In the genomic region with DNA sequence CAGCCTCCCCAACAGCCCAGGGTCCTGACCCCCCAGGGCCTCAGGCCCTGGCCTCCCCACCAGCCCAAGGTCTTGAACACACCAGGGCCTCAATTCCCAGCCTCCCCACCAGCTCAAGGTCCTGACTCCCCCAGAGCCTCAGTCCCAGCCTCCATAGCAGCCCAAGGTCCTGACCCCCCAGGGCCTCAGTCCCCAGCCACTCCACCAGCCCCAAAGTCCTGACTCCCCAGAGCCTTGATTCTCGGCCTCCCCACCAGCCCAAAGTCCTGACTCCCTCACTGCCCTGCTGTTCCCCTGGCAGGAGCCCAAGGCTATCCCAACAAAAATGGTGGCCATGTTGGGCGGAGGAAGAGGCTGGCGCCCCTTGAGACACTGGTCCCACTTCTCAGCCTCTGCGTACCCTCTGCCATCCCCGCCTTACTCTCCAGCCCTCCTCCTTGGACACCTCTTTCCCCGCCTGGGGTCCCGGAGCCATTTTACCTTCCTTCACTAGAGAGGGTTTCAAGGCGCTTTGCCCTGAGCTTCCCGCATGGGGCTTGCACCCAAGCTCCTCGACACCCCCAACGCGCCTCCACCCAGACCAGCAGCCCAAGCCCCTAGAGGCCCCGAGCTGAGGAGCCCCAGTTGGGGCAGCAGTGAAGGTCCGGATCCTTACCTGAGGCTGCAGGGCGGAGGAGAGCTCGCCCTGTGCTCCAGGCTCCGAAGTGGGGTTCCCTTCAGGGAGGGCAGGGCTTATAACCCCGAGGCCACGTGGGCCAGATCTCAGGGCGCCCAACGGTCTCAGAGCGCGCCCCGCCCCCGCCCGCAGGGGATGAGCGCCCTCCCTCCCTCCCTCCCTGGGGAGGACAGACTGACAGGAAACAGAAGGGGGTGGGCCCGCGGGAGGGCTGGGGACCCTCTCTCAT, we compare ENCODE assay signal across 8 cellular contexts. TPM values are rescaled to one million over a fixed set of nuclear protein-coding genes. Genes with fewer than 3 reads are reported as not detected.
DNase-seq lines count a peak whose midpoint lies in the region; ATAC-seq and TF ChIP-seq lines count a peak whose summit lies in the region.

No MANE protein-coding gene starts in this region.

- ATAC-seq in HG03045 (IDR thresholded peaks at IDR 0.05; ENCODE audit: unreplicated experiment): peak; percentile 27
- ATAC-seq in activated CD4-positive, CD25-positive, alpha-beta regulatory T cell treated with anti-CD3 and anti-CD28 coated beads, Interleukin-2, amount 50 U/mL, for 24 hours: peak; percentile 12 to 15

- H3K27me3 ChIP-seq in BLaER1 treated with 17β-estradiol and CSF1 and Interleukin-3, amounts not matched to agents 10 nM and 100 nM: no peaks in the 10 kb centered on the region
- peaks cover 0 to 5% (median 0%) of the 10 kb centered on the region in 45 donors for H3K27me3 ChIP-seq in dorsolateral prefrontal cortex
- no peaks in the 10 kb centered on the region for H3K27me3 ChIP-seq in prostate gland (replicated peaks; ENCODE audit: insufficient read depth)

- H4K20me1 ChIP-seq in BLaER1 treated with 17β-estradiol and CSF1 and Interleukin-3, amounts not matched to agents 10 nM and 100 nM: peaks cover 34 to 53% (median 50%) of the 10 kb centered on the region in 11 experiments

- POLR2A ChIA-PET in RWPE1 (lab: Yijun Ruan, JAX; ENCODE audit: low non-redundant PET): no interaction called here

- intact Hi-C loops in dorsolateral prefrontal cortex (cut with DNase I) (loop anchor here in 1 of 2 donors (5.0 kb wide), 1 partner anchor 85 kb away; no protein-coding TSS in a partner anchor), prostate gland (cut with DNase I) (no loop called here)

- peaks cover 0 to 11% (median 7%) of the 10 kb centered on the region in 11 experiments; a peak in 10 of 22 replicates for H3K9me3 ChIP-seq in BLaER1 treated with 17β-estradiol and CSF1 and Interleukin-3, amounts not matched to agents 10 nM and 100 nM (replicated peaks in 1 of 11)
- H3K9me3 ChIP-seq in prostate gland: no peaks in the 10 kb centered on the region

- peaks cover 61 to 73% (median 68%) of the 10 kb centered on the region in 10 experiments for H3K4me1 ChIP-seq in BLaER1 treated with 17β-estradiol and CSF1 and Interleukin-3, amounts not matched to agents 10 nM and 100 nM
- H3K4me1 ChIP-seq in prostate gland (replicated peaks) (no peaks in the 10 kb centered on the region), urinary bladder (ENCODE audit: insufficient read depth) (no peaks in the 10 kb centered on the region)

- WGBS in prostate gland: 83% methylated on average over 27 of the region's 29 CpGs
- 80% methylated on average over 29 of the region's 29 CpGs for WGBS in urinary bladder

- peak overlapping the region; percentile 95 to 100 (median 99) for H3K4me2 ChIP-seq in BLaER1 treated with 17β-estradiol and CSF1 and Interleukin-3, amounts not matched to agents 10 nM and 100 nM

- peaks cover 12 to 25% (median 21%) of the 10 kb centered on the region in 11 experiments for H3K36me3 ChIP-seq in BLaER1 treated with 17β-estradiol and CSF1 and Interleukin-3, amounts not matched to agents 10 nM and 100 nM
- no peaks in the 10 kb centered on the region for H3K36me3 ChIP-seq in prostate gland
- no peaks in the 10 kb centered on the region for H3K36me3 ChIP-seq in urinary bladder (ENCODE audit: insufficient read depth)

- peak overlapping the region; percentile 86 to 100 (median 99) for H3K4me3 ChIP-seq in BLaER1 treated with 17β-estradiol and CSF1 and Interleukin-3, amounts not matched to agents 10 nM and 100 nM
- H3K4me3 ChIP-seq in dorsolateral prefrontal cortex: peak overlapping the region in 52 of 59 donors; percentile 1 to 80 (median 41)
- H3K4me3 ChIP-seq in prostate gland: peak overlapping the region; percentile 12 to 26
- H3K4me3 ChIP-seq in urinary bladder (ENCODE audit: low read depth, low read length): peak overlapping the region; percentile 35

- peak; percentile 10 for TF ChIP-seq POLR2A in prostate gland (IDR thresholded peaks at IDR 0.05)

- CTCF ChIA-PET in RWPE1 (lab: Yijun Ruan, JAX): no interaction called here

- H3K9ac ChIP-seq in BLaER1 treated with 17β-estradiol and CSF1 and Interleukin-3, amounts not matched to agents 10 nM and 100 nM: peak overlapping the region; percentile 93 to 100 (median 98)

- peak overlapping the region; percentile 94 to 100 (median 99) for H3K27ac ChIP-seq in BLaER1 treated with 17β-estradiol and CSF1 and Interleukin-3, amounts not matched to agents 10 nM and 100 nM
- H3K27ac ChIP-seq in dorsolateral prefrontal cortex: peak overlapping the region in 45 of 59 donors; percentile 4 to 88 (median 59)
- no peak overlapping the region for H3K27ac ChIP-seq in prostate gland
- H3K27ac ChIP-seq in urinary bladder (ENCODE audit: low read depth): peak overlapping the region; percentile 11
- no peak overlapping the region for H3K27ac ChIP-seq in RWPE1

- TF ChIP-seq CTCF in dorsolateral prefrontal cortex (IDR thresholded peaks at IDR 0.05 in 54 of 56, conservative IDR thresholded peaks at IDR 0.05 in 2 of 56; ENCODE audit: low read depth in 1 of 56, partially characterized antibody in 56 of 56) (no peak), prostate gland (IDR thresholded peaks at IDR 0.05) (no peak), RWPE1 (conservative IDR thresholded peaks at IDR 0.05; ENCODE audit: low read depth) (no peak)

- peak in 1 of 10 donors; percentile 54 for DNase-seq in dorsolateral prefrontal cortex
- DNase-seq in prostate gland (ENCODE audit: low spot score): no peak
- no peak for DNase-seq in T1000 (lab: John Stamatoyannopoulos, UW)
- DNase-seq in RWPE1 (ENCODE audit: low spot score): no peak

RNA-seq across cellular contexts. Expression of gene TSPOAP1, which starts 3.5 kb away (rescaled TPM):
- 100 to 1,000 TPM in 109 of 120 experiments, 10 to 100 TPM in 11; 44.2 to 218 (median 128) TPM for total RNA-seq in dorsolateral prefrontal cortex
- total RNA-seq in prostate gland: 10 to 100 TPM; 22.7 to 26.5 TPM
- 7.4 TPM for total RNA-seq in urinary bladder
- polyA plus RNA-seq in urinary bladder: 19.1 TPM

RNA-seq across cellular contexts. Expression of gene SUPT4H1, which starts 19.9 kb away (rescaled TPM):
- total RNA-seq in dorsolateral prefrontal cortex: 10 to 100 TPM; 34.1 to 73.3 (median 52.1) TPM
- total RNA-seq in prostate gland: 10 to 100 TPM; 44.8 to 70.0 TPM
- total RNA-seq in urinary bladder: 41.9 TPM
- 98.3 TPM for polyA plus RNA-seq in urinary bladder

RNA-seq across cellular contexts. Expression of gene MPO, which starts 51.3 kb away (rescaled TPM):
- total RNA-seq in dorsolateral prefrontal cortex (1 to 10 TPM in 85 of 120 experiments, under 1 TPM in 35; 0.24 to 8.7 (median 1.6) TPM), prostate gland (under 1 TPM in 1 of 2 donors, not detected in 1; 0.57 TPM), urinary bladder (1.0 TPM)
- polyA plus RNA-seq in urinary bladder: 0.30 TPM

Comparison
In these comparisons a context has a peak if more than half of its experiments do, and no peak if none do; other contexts are left out.
1. H3K27ac ChIP-seq: peak in BLaER1 treated with 17β-estradiol and CSF1 and Interleukin-3, amounts not matched to agents 10 nM and 100 nM (11 of 11), dorsolateral prefrontal cortex (45 of 59) and urinary bladder (single experiment); none in prostate gland (0 of 2) and RWPE1 (single experiment).
2. H3K4me3 ChIP-seq: peak in every context shown above with its lines; median percentile 99 in BLaER1 treated with 17β-estradiol and CSF1 and Interleukin-3, amounts not matched to agents 10 nM and 100 nM; 41 in dorsolateral prefrontal cortex; 35 in urinary bladder; 19 in prostate gland.